Comparison of ENCODE assay signal across 19 cellular contexts in genomic region chr2:232643147-232643425, GRCh38. TPM values are rescaled to one million over a fixed set of nuclear protein-coding genes. Genes with fewer than 3 reads are reported as not detected.
DNase-seq lines count a peak whose midpoint lies in the region; ATAC-seq, FAIRE-seq and TF ChIP-seq lines count a peak whose summit lies in the region.
"Had no signal": no experiment of that assay in that cellular context is flagged by ENCODE, and none has a peak within 500 bp of the region (broad histone marks: within the 10 kb centered on the region; RNA-seq: fewer than 3 reads in every experiment).

No MANE protein-coding gene starts in this region.

- DNase-seq in H7 (peak; percentile 30), astrocyte (ENCODE audit: low read depth) (no peak), dermis blood vessel endothelial cell (no peak), tibial nerve (ENCODE audit: low spot score in 2 of 2) (no peak)
- DNase-seq: C1 segment of cervical spinal cord; Calu3; CD4-positive, alpha-beta memory T cell; COR-L47; DMS53; DMS79 treated with DMSO at 0.1 percent for 48 hours; GF-D8; GM23248; H9 had no signal

- H3K4me3 Mint-ChIP-seq in astrocyte (ENCODE audit: unreplicated experiment) = no peak overlapping the region
- H3K4me3 Mint-ChIP-seq: CD4-positive, alpha-beta memory T cell; H9 had no signal

- whole genome bisulfite sequencing in tibial nerve, 2 donors = 50 to 64% methylated on average over 3 of the region's 3 CpGs

- CTCF ChIA-PET in HEK293 (lab: Yijun Ruan, JAX) = no interaction called here

- no peak overlapping the region for H3K4me2 ChIP-seq in astrocyte (ENCODE audit: low read length)

- no peak overlapping the region for H3K4me3 ChIP-seq in H7 (ENCODE audit: insufficient read depth, low read depth, low read length)
- no peak overlapping the region for H3K4me3 ChIP-seq in HEK293 (ENCODE audit: low read depth, low read length)
- H3K4me3 ChIP-seq in astrocyte (ENCODE audit: insufficient read depth, low read depth, low read length) = no peak overlapping the region
- no peak overlapping the region for H3K4me3 ChIP-seq in tibial nerve
- H3K4me3 ChIP-seq: GM23248 had no signal

- ATAC-seq in HG02763 (IDR thresholded peaks at IDR 0.05; ENCODE audit: unreplicated experiment) = no peak
- ATAC-seq: HCT116 had no signal

- 0 out of 2 replicates have a peak, but pooled peaks cover 2% of the 10 kb centered on the region for H3K4me1 ChIP-seq in HEK293 (ENCODE audit: control insufficient read depth, insufficient read depth, low read length)
- no peaks in the 10 kb centered on the region for H3K4me1 ChIP-seq in astrocyte (ENCODE audit: insufficient read depth, low read length)
- peaks cover 0 to 9% (median 0%) of the 10 kb centered on the region in 4 donors for H3K4me1 ChIP-seq in tibial nerve

- no peak overlapping the region for H3K27ac ChIP-seq in HEK293 (ENCODE audit: extremely low read depth, low read depth, low read length)
- no peak overlapping the region for H3K27ac ChIP-seq in astrocyte (ENCODE audit: low read depth, low read length)
- H3K27ac ChIP-seq in tibial nerve = no peak overlapping the region
- H3K27ac ChIP-seq: GM23248 had no signal

- no peak overlapping the region for H3K9ac ChIP-seq in astrocyte (ENCODE audit: low read length)
- H3K9ac ChIP-seq: GM23248 had no signal

- no peak for TF ChIP-seq EP300 in tibial nerve (IDR thresholded peaks at IDR 0.05)

- no peak for FAIRE-seq in astrocyte (lab: Jason Lieb, UNC)
- FAIRE-seq: GM12891, GM18507, H1 had no signal

- H3K4me1 Mint-ChIP-seq in astrocyte (ENCODE audit: low read depth, unreplicated experiment) = no peaks in the 10 kb centered on the region
- H3K4me1 Mint-ChIP-seq: CD4-positive, alpha-beta memory T cell had no signal

- POLR2A ChIA-PET in HEK293 (lab: Yijun Ruan, JAX) = no interaction called here

- no peaks in the 10 kb centered on the region for H4K20me1 ChIP-seq in astrocyte (ENCODE audit: insufficient read depth, low read length)

- TF ChIP-seq CTCF in HEK293 (tag by site-specific recombination; IDR thresholded peaks at IDR 0.05) = no peak
- TF ChIP-seq CTCF in astrocyte (IDR thresholded peaks at IDR 0.05; ENCODE audit: insufficient read depth, low read depth, low read length) = no peak
- TF ChIP-seq CTCF in tibial nerve (IDR thresholded peaks at IDR 0.05) = no peak

- no peaks in the 10 kb centered on the region for H3K9me3 Mint-ChIP-seq in astrocyte (ENCODE audit: unreplicated experiment)

- H3K27me3 ChIP-seq in H7 (ENCODE audit: control insufficient read depth, insufficient read depth, low read length) (peaks cover 2% of the 10 kb centered on the region; the same call in 1 of the 2 replicates), astrocyte (ENCODE audit: insufficient read depth, low read length) (peaks cover 10% of the 10 kb centered on the region), tibial nerve (no peaks in the 10 kb centered on the region)

- H3K27ac Mint-ChIP-seq in astrocyte (ENCODE audit: unreplicated experiment) = peak overlapping the region; percentile 7
- H3K27ac Mint-ChIP-seq: H9 had no signal

- peaks cover 43% of the 10 kb centered on the region for H3K27me3 Mint-ChIP-seq in astrocyte (ENCODE audit: low read depth, unreplicated experiment)

- H3K9me3 ChIP-seq in HEK293 (ENCODE audit: control insufficient read depth, insufficient read depth, low read depth, low read length) = no peaks in the 10 kb centered on the region
- H3K9me3 ChIP-seq in astrocyte (ENCODE audit: insufficient read depth, low read depth, low read length) = no peaks in the 10 kb centered on the region
- H3K9me3 ChIP-seq in tibial nerve = no peaks in the 10 kb centered on the region

- peaks cover 15% of the 10 kb centered on the region for H3K36me3 Mint-ChIP-seq in astrocyte (ENCODE audit: low read depth, unreplicated experiment)
- H3K36me3 Mint-ChIP-seq: CD4-positive, alpha-beta memory T cell had no signal

- no peak overlapping the region for H2AFZ ChIP-seq in astrocyte (ENCODE audit: low read depth, low read length)
- H2AFZ ChIP-seq: GM23248 had no signal

- H3K36me3 ChIP-seq in H7 (replicated peaks; ENCODE audit: control insufficient read depth, insufficient read depth, low read length) (no peaks in the 10 kb centered on the region), HEK293 (ENCODE audit: control insufficient read depth in 2 of 2, insufficient read depth in 1 of 2, low read length in 2 of 2) (no peaks in the 10 kb centered on the region), astrocyte (ENCODE audit: insufficient read depth, low read length) (no peaks in the 10 kb centered on the region), tibial nerve (no peaks in the 10 kb centered on the region)

- H3K79me2 ChIP-seq in astrocyte (ENCODE audit: insufficient read depth, low read length) = no peaks in the 10 kb centered on the region

- TF ChIP-seq POLR2A in tibial nerve (IDR thresholded peaks at IDR 0.05) = no peak

TF ChIP-seq in HEK293, 187 proteins besides CTCF, POLR2A, EP300 and RAD21:
- TF ChIP-seq ZNF600 (tag by site-specific recombination; IDR thresholded peaks at IDR 0.05) (no peak), TCF7L2 (IDR thresholded peaks at IDR 0.05; ENCODE audit: borderline replicate concordance, low read depth, low read length) (no peak), ZNF510 (tag by site-specific recombination; IDR thresholded peaks at IDR 0.05; ENCODE audit: insufficient replicate concordance) (no peak), ZNF488 (tag by site-specific recombination; IDR thresholded peaks at IDR 0.05) (no peak), PRDM10 (tag by site-specific recombination; IDR thresholded peaks at IDR 0.05) (peak; percentile 43)

RNA-seq across cellular contexts. Expression of gene EFHD1, which starts 9.7 kb away (rescaled TPM):
- 3.8 and 4.3 TPM in 2 replicates for total RNA-seq in H7 (2014; rRNA removed; shearing (Covaris generic))
- total RNA-seq in astrocyte = 15.7 and 18.8 TPM in 2 replicates
- 0.14 and 0.17 TPM in 2 replicates for total RNA-seq in dermis blood vessel endothelial cell
- total RNA-seq in tibial nerve = 10 to 100 TPM; 29.1 to 48.7 (median 42.6) TPM
- total RNA-seq: GM23248 had no signal

RNA-seq across cellular contexts. Expression of gene GIGYF2, which starts 54.0 kb away (rescaled TPM):
- total RNA-seq in H7 (2014; rRNA removed; shearing (Covaris generic)) = 34.5 and 56.1 TPM in 2 replicates
- 40.9 and 47.1 TPM in 2 replicates for total RNA-seq in astrocyte
- 54.4 and 57.2 TPM in 2 replicates for total RNA-seq in dermis blood vessel endothelial cell
- total RNA-seq in tibial nerve = 100 to 1,000 TPM in 2 of 4 donors, 10 to 100 TPM in 2; 66.0 to 106 (median 86.4) TPM
